Comparison of ENCODE assay signal across 1 cellular context in the genomic region with DNA sequence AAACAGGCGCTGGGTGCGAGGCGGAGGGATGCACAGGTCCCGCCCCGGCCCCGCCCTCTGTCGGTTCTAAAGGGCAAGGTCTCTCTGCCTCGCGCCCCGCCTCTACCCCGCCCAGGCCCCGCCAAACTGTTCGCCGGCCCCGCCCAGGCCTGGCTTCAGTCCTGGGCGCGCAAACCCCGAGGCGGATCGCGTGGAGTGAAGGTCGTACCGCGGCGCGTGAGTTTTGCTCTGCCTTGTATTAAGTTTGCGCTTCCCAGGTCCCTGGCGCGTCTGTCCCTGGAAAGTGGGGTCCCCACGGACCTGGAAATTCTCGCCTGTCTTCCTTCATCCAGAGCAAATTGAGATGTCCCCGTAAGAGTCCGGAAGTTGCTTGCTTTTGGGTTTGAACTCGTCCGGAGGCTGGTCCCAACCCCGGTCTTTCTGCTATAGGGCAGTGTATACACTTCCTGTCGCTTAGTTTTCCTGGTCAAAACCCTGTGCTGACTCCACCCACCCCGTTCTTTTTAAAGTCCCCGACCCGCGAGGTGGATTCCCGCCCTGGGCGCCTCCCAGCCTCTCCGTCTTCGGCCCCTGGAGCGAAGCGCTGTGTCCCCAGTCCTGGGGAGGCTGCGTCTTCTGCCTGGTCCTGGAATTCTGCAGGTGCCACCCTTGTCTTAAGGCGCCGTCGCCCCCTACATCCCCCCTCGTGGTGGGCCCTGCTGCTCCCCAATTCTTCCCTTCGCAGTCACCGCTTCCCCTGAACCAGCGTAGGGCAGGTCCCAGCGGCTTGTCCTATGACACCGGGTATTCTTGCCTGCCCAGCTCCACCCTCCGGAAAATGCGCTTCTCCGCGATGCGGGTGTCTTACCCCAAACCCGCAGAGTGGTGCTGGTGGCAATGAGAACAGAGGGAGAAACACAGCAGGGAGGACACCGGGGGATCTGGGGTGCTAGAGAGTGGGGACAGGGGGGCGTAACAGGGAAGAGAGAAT.
TF ChIP-seq lines count a peak whose summit lies in the region.

No MANE protein-coding gene starts in this region.

TF ChIP-seq in endothelial cell of umbilical vein, 7 proteins besides CTCF, POLR2A, EP300 and RAD21 (continued from another document):
- TF ChIP-seq JUN (IDR thresholded peaks at IDR 0.05; ENCODE audit: borderline replicate concordance, insufficient read depth, insufficient read length, low read depth) (no peak), GATA2 (IDR thresholded peaks at IDR 0.05; ENCODE audit: insufficient read depth, insufficient read length, low read depth, low read length) (no peak)
